Comparison of ENCODE assay signal across 2 cellular contexts in the genomic region with DNA sequence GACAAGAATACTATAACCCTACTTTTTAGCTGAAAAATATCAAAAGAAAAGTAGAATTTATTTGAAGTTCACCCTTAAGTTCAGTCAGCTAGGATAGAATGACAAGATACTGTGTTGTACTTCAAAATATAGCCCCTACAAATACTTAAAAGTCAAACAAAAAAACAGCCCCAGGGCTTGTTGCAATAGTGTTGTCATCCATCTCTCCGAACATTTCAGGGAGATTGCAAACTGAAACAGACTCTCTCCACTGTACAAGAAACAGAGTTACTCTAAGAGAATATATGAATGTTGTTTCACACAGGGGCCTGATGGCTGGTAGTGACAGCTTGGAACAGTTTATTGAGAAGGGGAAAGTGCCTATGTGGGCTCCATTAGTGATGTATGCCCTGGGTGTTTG.
TF ChIP-seq lines count a peak whose summit lies in the region.

No MANE protein-coding gene starts in this region.

TF ChIP-seq in A549, 52 proteins besides CTCF, POLR2A, EP300 and RAD21 (continued from another document):
- TF ChIP-seq, protein P1, sequence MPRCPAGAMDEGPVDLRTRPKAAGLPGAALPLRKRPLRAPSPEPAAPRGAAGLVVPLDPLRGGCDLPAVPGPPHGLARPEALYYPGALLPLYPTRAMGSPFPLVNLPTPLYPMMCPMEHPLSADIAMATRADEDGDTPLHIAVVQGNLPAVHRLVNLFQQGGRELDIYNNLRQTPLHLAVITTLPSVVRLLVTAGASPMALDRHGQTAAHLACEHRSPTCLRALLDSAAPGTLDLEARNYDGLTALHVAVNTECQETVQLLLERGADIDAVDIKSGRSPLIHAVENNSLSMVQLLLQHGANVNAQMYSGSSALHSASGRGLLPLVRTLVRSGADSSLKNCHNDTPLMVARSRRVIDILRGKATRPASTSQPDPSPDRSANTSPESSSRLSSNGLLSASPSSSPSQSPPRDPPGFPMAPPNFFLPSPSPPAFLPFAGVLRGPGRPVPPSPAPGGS (IDR thresholded peaks at IDR 0.05): no peak
- no peak for TF ChIP-seq ESRRA (IDR thresholded peaks at IDR 0.05; ENCODE audit: borderline replicate concordance, low read length)
- TF ChIP-seq HOXA7 (CRISPR knock-in tag; IDR thresholded peaks at IDR 0.05): no peak
- no peak for TF ChIP-seq EHF (CRISPR knock-in tag; IDR thresholded peaks at IDR 0.05)
- no peak for TF ChIP-seq HEYL (CRISPR knock-in tag; IDR thresholded peaks at IDR 0.05)
- TF ChIP-seq KDM5A (IDR thresholded peaks at IDR 0.05): no peak
- TF ChIP-seq, protein P2, sequence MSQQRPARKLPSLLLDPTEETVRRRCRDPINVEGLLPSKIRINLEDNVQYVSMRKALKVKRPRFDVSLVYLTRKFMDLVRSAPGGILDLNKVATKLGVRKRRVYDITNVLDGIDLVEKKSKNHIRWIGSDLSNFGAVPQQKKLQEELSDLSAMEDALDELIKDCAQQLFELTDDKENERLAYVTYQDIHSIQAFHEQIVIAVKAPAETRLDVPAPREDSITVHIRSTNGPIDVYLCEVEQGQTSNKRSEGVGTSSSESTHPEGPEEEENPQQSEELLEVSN (IDR thresholded peaks at IDR 0.05; ENCODE audit: borderline replicate concordance, low read depth): no peak
- TF ChIP-seq USF2 (IDR thresholded peaks at IDR 0.05): no peak
- TF ChIP-seq HOXB13 (CRISPR knock-in tag; IDR thresholded peaks at IDR 0.05; ENCODE audit: low read depth): no peak
- TF ChIP-seq SREBF2 (IDR thresholded peaks at IDR 0.05): no peak
- TF ChIP-seq CHD4 (IDR thresholded peaks at IDR 0.05; ENCODE audit: borderline replicate concordance): no peak
- no peak for TF ChIP-seq TFCP2L1 (CRISPR knock-in tag; IDR thresholded peaks at IDR 0.05)
- no peak for TF ChIP-seq ZC3H11A (IDR thresholded peaks at IDR 0.05)

TF ChIP-seq in neural cell, 6 proteins besides CTCF, POLR2A, EP300 and RAD21:
- TF ChIP-seq, protein P3, sequence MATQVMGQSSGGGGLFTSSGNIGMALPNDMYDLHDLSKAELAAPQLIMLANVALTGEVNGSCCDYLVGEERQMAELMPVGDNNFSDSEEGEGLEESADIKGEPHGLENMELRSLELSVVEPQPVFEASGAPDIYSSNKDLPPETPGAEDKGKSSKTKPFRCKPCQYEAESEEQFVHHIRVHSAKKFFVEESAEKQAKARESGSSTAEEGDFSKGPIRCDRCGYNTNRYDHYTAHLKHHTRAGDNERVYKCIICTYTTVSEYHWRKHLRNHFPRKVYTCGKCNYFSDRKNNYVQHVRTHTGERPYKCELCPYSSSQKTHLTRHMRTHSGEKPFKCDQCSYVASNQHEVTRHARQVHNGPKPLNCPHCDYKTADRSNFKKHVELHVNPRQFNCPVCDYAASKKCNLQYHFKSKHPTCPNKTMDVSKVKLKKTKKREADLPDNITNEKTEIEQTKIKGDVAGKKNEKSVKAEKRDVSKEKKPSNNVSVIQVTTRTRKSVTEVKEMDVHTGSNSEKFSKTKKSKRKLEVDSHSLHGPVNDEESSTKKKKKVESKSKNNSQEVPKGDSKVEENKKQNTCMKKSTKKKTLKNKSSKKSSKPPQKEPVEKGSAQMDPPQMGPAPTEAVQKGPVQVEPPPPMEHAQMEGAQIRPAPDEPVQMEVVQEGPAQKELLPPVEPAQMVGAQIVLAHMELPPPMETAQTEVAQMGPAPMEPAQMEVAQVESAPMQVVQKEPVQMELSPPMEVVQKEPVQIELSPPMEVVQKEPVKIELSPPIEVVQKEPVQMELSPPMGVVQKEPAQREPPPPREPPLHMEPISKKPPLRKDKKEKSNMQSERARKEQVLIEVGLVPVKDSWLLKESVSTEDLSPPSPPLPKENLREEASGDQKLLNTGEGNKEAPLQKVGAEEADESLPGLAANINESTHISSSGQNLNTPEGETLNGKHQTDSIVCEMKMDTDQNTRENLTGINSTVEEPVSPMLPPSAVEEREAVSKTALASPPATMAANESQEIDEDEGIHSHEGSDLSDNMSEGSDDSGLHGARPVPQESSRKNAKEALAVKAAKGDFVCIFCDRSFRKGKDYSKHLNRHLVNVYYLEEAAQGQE (IDR thresholded peaks at IDR 0.05; ENCODE audit: borderline replicate concordance): no peak
- no peak for TF ChIP-seq SMC3 (conservative IDR thresholded peaks at IDR 0.05; ENCODE audit: poor library complexity)
- no peak for TF ChIP-seq MXI1 (conservative IDR thresholded peaks at IDR 0.05; ENCODE audit: poor library complexity, severe bottlenecking)
- TF ChIP-seq POLR2AphosphoS5 (IDR thresholded peaks at IDR 0.05): no peak
- no peak for TF ChIP-seq EZH2 (IDR thresholded peaks at IDR 0.05; ENCODE audit: borderline replicate concordance, insufficient read depth, low read length, poor library complexity, severe bottlenecking)
- TF ChIP-seq TAF1 (IDR thresholded peaks at IDR 0.05; ENCODE audit: low read depth): no peak
